ENCODE assay signal across 22 cellular contexts in the genomic region with DNA sequence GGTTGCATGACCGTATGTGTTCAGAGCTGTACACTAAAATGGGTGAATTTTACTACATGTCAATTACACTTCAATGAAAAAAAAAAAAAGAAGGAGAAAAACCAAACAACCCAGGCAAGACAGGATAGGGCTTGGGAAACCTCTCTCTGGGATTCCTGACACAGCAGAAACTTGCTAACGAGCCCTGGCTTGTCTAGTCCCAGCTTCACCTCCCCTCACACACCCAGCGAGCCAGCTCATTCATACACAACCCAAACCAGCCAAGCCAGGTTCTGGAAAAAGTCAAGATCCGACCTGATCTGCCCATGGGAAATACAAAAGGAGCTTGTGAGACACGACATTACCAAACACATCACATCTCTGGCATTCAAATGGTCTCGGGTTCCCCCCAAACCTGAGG. TPM values are rescaled to one million over a fixed set of nuclear protein-coding genes. Genes with fewer than 3 reads are reported as not detected.
DNase-seq lines count a peak whose midpoint lies in the region; ATAC-seq and TF ChIP-seq lines count a peak whose summit lies in the region.
"Had no signal": no experiment of that assay in that cellular context is flagged by ENCODE, and none has a peak within 500 bp of the region (broad histone marks: within the 10 kb centered on the region; RNA-seq: fewer than 3 reads in every experiment).

No MANE protein-coding gene starts in this region.

- POLR2A ChIA-PET in A673 (lab: Charles Lee; ENCODE audit: low non-redundant PET) = interaction anchor here (0.6 kb wide), 1 partner anchor 906 kb away, joined by 5 read pairs; no protein-coding TSS in a partner anchor

- H3K4me3 Mint-ChIP-seq in GM23338 (no peak overlapping the region; the same call in 2 of the 3 replicates), nephron (peak overlapping the region in 2 of 3 experiments; percentile 35 to 41)
- H3K4me3 Mint-ChIP-seq in activated T-helper 2 cell treated with anti-CD3 and anti-CD28 coated beads, Interferon-gamma antibody, Interleukin-2, Interleukin-4, amounts not matched to agents 10 μg/mL and 5 μg/mL and 100 μg/mL, durations not matched to agents 14 hours and 24 hours and 36 hours (ENCODE audit: low read depth) = no peak overlapping the region
- H3K4me3 Mint-ChIP-seq: activated CD4-positive, alpha-beta memory T cell treated with anti-CD3 and anti-CD28 coated beads for 36 hours; activated T-cell treated with anti-CD3 and anti-CD28 coated beads, Interleukin-2, amount 50 U/mL, for 4 hours had no signal

- 0 out of 2 replicates have a peak, but pooled peaks cover 4% of the 10 kb centered on the region for H3F3A ChIP-seq in GM23338 (replicated peaks; ENCODE audit: low read depth)

- no peak overlapping the region for H3K4me2 ChIP-seq in GM23338

- H3K9me2 ChIP-seq in GM23338 (ENCODE audit: insufficient read depth) = no peaks in the 10 kb centered on the region

- H3K4me3 ChIP-seq in A673 (ENCODE audit: low read depth, low read length, poor library complexity, severe bottlenecking) (no peak overlapping the region), GM23338 (no peak overlapping the region), ascending aorta (no peak overlapping the region)
- no peak overlapping the region for H3K4me3 ChIP-seq in effector memory CD4-positive, alpha-beta T cell (ENCODE audit: insufficient read depth, low read depth, low read length, poor library complexity, severe bottlenecking)

- H3K9me3 ChIP-seq in A673 (ENCODE audit: low read depth, low read length, poor library complexity, severe bottlenecking) (no peaks in the 10 kb centered on the region), ascending aorta (no peaks in the 10 kb centered on the region)
- H3K9me3 ChIP-seq in effector memory CD4-positive, alpha-beta T cell (ENCODE audit: control insufficient read depth, low read length) = no peaks in the 10 kb centered on the region

- H3K36me3 Mint-ChIP-seq in GM23338 (ENCODE audit: low read depth) (no peaks in the 10 kb centered on the region), nephron (ENCODE audit: low read depth) (no peaks in the 10 kb centered on the region)
- H3K36me3 Mint-ChIP-seq in activated T-helper 2 cell treated with anti-CD3 and anti-CD28 coated beads, Interferon-gamma antibody, Interleukin-2, Interleukin-4, amounts not matched to agents 10 μg/mL and 5 μg/mL and 100 μg/mL, durations not matched to agents 14 hours and 24 hours and 36 hours (ENCODE audit: low read depth) = no peaks in the 10 kb centered on the region

- H4K20me1 ChIP-seq in GM23338 (replicated peaks; ENCODE audit: insufficient read depth) = no peaks in the 10 kb centered on the region

- no TSS peak for BruUV-seq in A673 (replicated peaks; lab: Mats Ljungman, UMichigan)

- H3K27me3 Mint-ChIP-seq in GM23338 (ENCODE audit: insufficient read depth, low read depth, poor library complexity) = peaks cover 20% of the 10 kb centered on the region
- H3K27me3 Mint-ChIP-seq in nephron (ENCODE audit: low read depth) = no peaks in the 10 kb centered on the region
- H3K27me3 Mint-ChIP-seq in activated T-helper 2 cell treated with anti-CD3 and anti-CD28 coated beads, Interferon-gamma antibody, Interleukin-2, Interleukin-4, amounts not matched to agents 10 μg/mL and 5 μg/mL and 100 μg/mL, durations not matched to agents 14 hours and 24 hours and 36 hours (ENCODE audit: low read depth) = no peaks in the 10 kb centered on the region
- H3K27me3 Mint-ChIP-seq: activated CD4-positive, alpha-beta memory T cell treated with anti-CD3 and anti-CD28 coated beads for 36 hours had no signal

- no peaks in the 10 kb centered on the region for H3K36me3 ChIP-seq in A673 (ENCODE audit: insufficient read depth, low read length, poor library complexity, severe bottlenecking)
- no peaks in the 10 kb centered on the region for H3K36me3 ChIP-seq in GM23338 (ENCODE audit: insufficient read depth)
- H3K36me3 ChIP-seq in effector memory CD4-positive, alpha-beta T cell (ENCODE audit: control insufficient read depth, insufficient read depth, low read length) = no peaks in the 10 kb centered on the region
- H3K36me3 ChIP-seq in ascending aorta = no peaks in the 10 kb centered on the region

- CTCF ChIA-PET in A673 (lab: Charles Lee) = no interaction called here

- H3K9me3 Mint-ChIP-seq in GM23338 (no peaks in the 10 kb centered on the region), nephron (no peaks in the 10 kb centered on the region)
- H3K9me3 Mint-ChIP-seq in activated T-helper 2 cell treated with anti-CD3 and anti-CD28 coated beads, Interferon-gamma antibody, Interleukin-2, Interleukin-4, amounts not matched to agents 10 μg/mL and 5 μg/mL and 100 μg/mL, durations not matched to agents 14 hours and 24 hours and 36 hours = no peaks in the 10 kb centered on the region
- H3K9me3 Mint-ChIP-seq: activated CD4-positive, alpha-beta memory T cell treated with anti-CD3 and anti-CD28 coated beads for 36 hours; activated T-cell treated with anti-CD3 and anti-CD28 coated beads, Interleukin-2, amount 50 U/mL, for 4 hours had no signal

- peaks cover 9% of the 10 kb centered on the region for H3K4me1 ChIP-seq in A673 (ENCODE audit: insufficient read depth, low read length, poor library complexity, severe bottlenecking)
- H3K4me1 ChIP-seq in GM23338 (ENCODE audit: insufficient read depth) = peaks cover 7% of the 10 kb centered on the region; the same call in 1 of the 2 replicates
- H3K4me1 ChIP-seq in effector memory CD4-positive, alpha-beta T cell (ENCODE audit: control insufficient read depth, insufficient read depth, low read length, poor library complexity, severe bottlenecking) = peaks cover 49% of the 10 kb centered on the region
- H3K4me1 ChIP-seq in ascending aorta = peaks cover 0 to 7% of the 10 kb centered on the region in 2 donors

- no peak for ATAC-seq in GM23338
- ATAC-seq: activated T-cell treated with anti-CD3 and anti-CD28 coated beads, Interleukin-2, amount 50 U/mL, for 4 hours; sciatic nerve; SK-N-SH treated with all-trans-retinoic acid at 6 μM for 48 hours had no signal

- peak overlapping the region; percentile 22 for H3K27ac ChIP-seq in A673 (ENCODE audit: low read depth, low read length, poor library complexity, severe bottlenecking)
- H3K27ac ChIP-seq in GM23338 (ENCODE audit: low read depth) = no peak overlapping the region
- H3K27ac ChIP-seq in effector memory CD4-positive, alpha-beta T cell (ENCODE audit: insufficient read depth, low read length, poor library complexity, severe bottlenecking) = peak overlapping the region; percentile 10
- H3K27ac ChIP-seq in ascending aorta = no peak overlapping the region

- H2AFZ ChIP-seq in GM23338 = peak overlapping the region; percentile 80

- no peak for TF ChIP-seq CTCF in A673 (conservative IDR thresholded peaks at IDR 0.05; ENCODE audit: low read depth, low read length)
- no peak for TF ChIP-seq CTCF in GM23338 (conservative IDR thresholded peaks at IDR 0.05; ENCODE audit: low read depth in 2 of 2)
- TF ChIP-seq CTCF in nephron (IDR thresholded peaks at IDR 0.05; ENCODE audit: unreplicated experiment in 3 of 3) = no peak
- no peak for TF ChIP-seq CTCF in ascending aorta (IDR thresholded peaks at IDR 0.05)

- H3K79me2 ChIP-seq in GM23338 (replicated peaks; ENCODE audit: insufficient read depth) = peaks cover 10% of the 10 kb centered on the region

- DNase-seq in A673 (ENCODE audit: low spot score) = no peak
- DNase-seq in GM23338 (ENCODE audit: low spot score) = no peak
- no peak for DNase-seq in effector memory CD4-positive, alpha-beta T cell
- no peak for DNase-seq in ascending aorta (ENCODE audit: low spot score in 2 of 2)
- no peak for DNase-seq in activated T-helper 2 cell treated with anti-CD3 and anti-CD28 coated beads, Interferon-gamma antibody, Interleukin-2, Interleukin-4, amounts not matched to agents 10 μg/mL and 5 μg/mL and 100 μg/mL, durations not matched to agents 14 hours and 24 hours and 36 hours (ENCODE audit: low spot score)
- no peak for DNase-seq in SW480 (ENCODE audit: low spot score)
- DNase-seq in SKM-1 treated with dmso at 0.1 percent for 144 hours (lab: John Stamatoyannopoulos, UW; ENCODE audit: unreplicated experiment) = no peak
- DNase-seq: activated CD4-positive, alpha-beta memory T cell treated with anti-CD3 and anti-CD28 coated beads for 36 hours; activated T-cell treated with anti-CD3 and anti-CD28 coated beads, Interleukin-2, amount 50 U/mL, for 4 hours; Calu3; central memory CD4-positive, alpha-beta T cell; effector CD8-positive, alpha-beta T cell; GF-D8; hippocampal formation; midbrain; MM.1S; NCI-H187 treated with DMSO at 0.1 percent for 48 hours; NCI-H69 had no signal

- H3K4me1 Mint-ChIP-seq in GM23338 (peaks cover 8% of the 10 kb centered on the region), nephron (peaks cover 23% of the 10 kb centered on the region)
- H3K4me1 Mint-ChIP-seq in activated T-helper 2 cell treated with anti-CD3 and anti-CD28 coated beads, Interferon-gamma antibody, Interleukin-2, Interleukin-4, amounts not matched to agents 10 μg/mL and 5 μg/mL and 100 μg/mL, durations not matched to agents 14 hours and 24 hours and 36 hours (ENCODE audit: low read depth) = peaks cover 27% of the 10 kb centered on the region

- no peaks in the 10 kb centered on the region for H3K27me3 ChIP-seq in A673 (replicated peaks; ENCODE audit: insufficient read depth, low read depth, low read length, poor library complexity)
- no peaks in the 10 kb centered on the region for H3K27me3 ChIP-seq in GM23338 (ENCODE audit: insufficient read depth)
- H3K27me3 ChIP-seq in effector memory CD4-positive, alpha-beta T cell (replicated peaks; ENCODE audit: control insufficient read depth, insufficient read depth, low read length, poor library complexity, severe bottlenecking) = no peaks in the 10 kb centered on the region
- no peaks in the 10 kb centered on the region for H3K27me3 ChIP-seq in ascending aorta

- intact Hi-C loops in A673 (cut with micrococcal nuclease; ENCODE audit: unreplicated experiment) (no loop called here), ascending aorta (cut with DNase I) (no loop called here)
- intact Hi-C loops in activated T-helper 2 cell treated with anti-CD3 and anti-CD28 coated beads, Interferon-gamma antibody, Interleukin-2, Interleukin-4, amounts not matched to agents 10 μg/mL and 5 μg/mL and 100 μg/mL, durations not matched to agents 14 hours and 24 hours and 36 hours (cut with micrococcal nuclease) = no loop called here

- H3K27ac Mint-ChIP-seq in GM23338 (peak overlapping the region; percentile 25; the same call in 1 of the 2 replicates), nephron (peak overlapping the region in 2 of 3 experiments; percentile 3 to 11)
- H3K27ac Mint-ChIP-seq in activated T-helper 2 cell treated with anti-CD3 and anti-CD28 coated beads, Interferon-gamma antibody, Interleukin-2, Interleukin-4, amounts not matched to agents 10 μg/mL and 5 μg/mL and 100 μg/mL, durations not matched to agents 14 hours and 24 hours and 36 hours = no peak overlapping the region
- H3K27ac Mint-ChIP-seq: activated CD4-positive, alpha-beta memory T cell treated with anti-CD3 and anti-CD28 coated beads for 36 hours had no signal

RNA-seq across cellular contexts. Expression of gene TECR, which starts 3.7 kb away (rescaled TPM):
- total RNA-seq in A673 (2021) (189 and 203 TPM in 2 replicates), ascending aorta (88.7 TPM)
- 104 and 107 TPM in 2 replicates for total RNA-seq in GM23338 (2014; rRNA removed; shearing (Covaris generic))
- polyA plus RNA-seq in GM23338 (2016; fragmentation: Nextera tagmentation; extraction: Ambion mirVana) = 268 and 277 TPM in 2 replicates
- total RNA-seq in activated T-helper 2 cell treated with anti-CD3 and anti-CD28 coated beads, Interferon-gamma antibody, Interleukin-2, Interleukin-4, amounts not matched to agents 10 μg/mL and 5 μg/mL and 100 μg/mL, durations not matched to agents 14 hours and 24 hours and 36 hours = 128 and 134 TPM in 2 replicates

RNA-seq across cellular contexts. Expression of gene DNAJB1, which starts 7.5 kb away (rescaled TPM):
- total RNA-seq in A673 (2021) (105 and 122 TPM in 2 replicates), ascending aorta (73.8 TPM)
- total RNA-seq in GM23338 (2014; rRNA removed; shearing (Covaris generic)) = 53.3 TPM in 2 replicates
- polyA plus RNA-seq in GM23338 (2016; fragmentation: Nextera tagmentation; extraction: Ambion mirVana) = 43.2 and 44.0 TPM in 2 replicates
- total RNA-seq in activated T-helper 2 cell treated with anti-CD3 and anti-CD28 coated beads, Interferon-gamma antibody, Interleukin-2, Interleukin-4, amounts not matched to agents 10 μg/mL and 5 μg/mL and 100 μg/mL, durations not matched to agents 14 hours and 24 hours and 36 hours = 113 TPM in 2 replicates

RNA-seq across cellular contexts. Expression of gene GIPC1, which starts 29.8 kb away (rescaled TPM):
- total RNA-seq in A673 (2021) (59.4 and 61.7 TPM in 2 replicates), ascending aorta (123 TPM)
- 92.3 and 106 TPM in 2 replicates for total RNA-seq in GM23338 (2014; rRNA removed; shearing (Covaris generic))
- polyA plus RNA-seq in GM23338 (2016; fragmentation: Nextera tagmentation; extraction: Ambion mirVana) = 50.9 and 51.6 TPM in 2 replicates
- 39.2 and 40.1 TPM in 2 replicates for total RNA-seq in activated T-helper 2 cell treated with anti-CD3 and anti-CD28 coated beads, Interferon-gamma antibody, Interleukin-2, Interleukin-4, amounts not matched to agents 10 μg/mL and 5 μg/mL and 100 μg/mL, durations not matched to agents 14 hours and 24 hours and 36 hours

RNA-seq across cellular contexts. Expression of gene NDUFB7, which starts 46.1 kb away (rescaled TPM):
- total RNA-seq in A673 (2021) (180 and 196 TPM in 2 replicates), ascending aorta (612 TPM)
- 289 and 398 TPM in 2 replicates for total RNA-seq in GM23338 (2014; rRNA removed; shearing (Covaris generic))
- polyA plus RNA-seq in GM23338 (2016; fragmentation: Nextera tagmentation; extraction: Ambion mirVana) = 463 and 501 TPM in 2 replicates
- 129 and 136 TPM in 2 replicates for total RNA-seq in activated T-helper 2 cell treated with anti-CD3 and anti-CD28 coated beads, Interferon-gamma antibody, Interleukin-2, Interleukin-4, amounts not matched to agents 10 μg/mL and 5 μg/mL and 100 μg/mL, durations not matched to agents 14 hours and 24 hours and 36 hours

RNA-seq across cellular contexts. Expression of gene PTGER1, which starts 50.6 kb away (rescaled TPM):
- total RNA-seq in A673 (2021) (0.72 TPM in 1 of 2 replicates, not detected in the other), ascending aorta (17.1 TPM)
- total RNA-seq in GM23338 (2014; rRNA removed; shearing (Covaris generic)) = 1.2 TPM in 1 of 2 replicates, not detected in the other
- polyA plus RNA-seq in GM23338 (2016; fragmentation: Nextera tagmentation; extraction: Ambion mirVana) = 0.56 and 0.57 TPM in 2 replicates
- 1.1 and 1.6 TPM in 2 replicates for total RNA-seq in activated T-helper 2 cell treated with anti-CD3 and anti-CD28 coated beads, Interferon-gamma antibody, Interleukin-2, Interleukin-4, amounts not matched to agents 10 μg/mL and 5 μg/mL and 100 μg/mL, durations not matched to agents 14 hours and 24 hours and 36 hours
- total RNA-seq: omental fat pad had no signal

Comparison
In these comparisons a context has a peak if more than half of its experiments do, and no peak if none do; other contexts are left out.
1. H3K27ac ChIP-seq: peak in A673 (single experiment) and effector memory CD4-positive, alpha-beta T cell (single experiment); none in GM23338 (single experiment) and ascending aorta (0 of 2).
2. H3K4me3 Mint-ChIP-seq: peak in nephron (2 of 3); none in GM23338 (single experiment) and activated T-helper 2 cell treated with anti-CD3 and anti-CD28 coated beads, Interferon-gamma antibody, Interleukin-2, Interleukin-4, amounts not matched to agents 10 μg/mL and 5 μg/mL and 100 μg/mL, durations not matched to agents 14 hours and 24 hours and 36 hours (single experiment).